8 cellular contexts compared by ENCODE assay signal in genomic region chr19:344625-345319, GRCh38. TPM values are rescaled to one million over a fixed set of nuclear protein-coding genes. Genes with fewer than 3 reads are reported as not detected.
A peak's percentile ranks its signal among the peaks of the same experiment; 100 is the strongest.
DNase-seq lines count a peak whose midpoint lies in the region; ATAC-seq and TF ChIP-seq lines count a peak whose summit lies in the region.

TSS of gene MIER2 (minus strand) at chr19:344796. CDS start at chr19:344782, 14 bp downstream.

- H3K27ac ChIP-seq in HUES6 (ENCODE audit: low read depth, low read length): 0 out of 2 replicates have a peak within 1 kb of the TSS, but pooled peaks have one; percentile 49
- H3K27ac ChIP-seq in RWPE1: peak within 1 kb of the TSS; percentile 83

- peaks cover 11% of the 10 kb centered on the region for H3K27me3 ChIP-seq in HUES6 (ENCODE audit: control insufficient read depth, insufficient read depth, low read length)

- intact Hi-C loops in CD14-positive monocyte (cut with micrococcal nuclease): loop anchor here (5.0 to 10.0 kb wide), 2 partner anchors 140 to 163 kb away; partner anchors contain the start of gene TPGS1 (in 1 of the 2)

- no peaks in the 10 kb centered on the region for H3K9me3 ChIP-seq in HUES6 (ENCODE audit: control insufficient read depth, insufficient read depth, low read depth, low read length)

- POLR2A ChIA-PET in RWPE1 (lab: Yijun Ruan, JAX; ENCODE audit: low non-redundant PET): interaction anchor here (1.0 to 1.2 kb wide), 2 partner anchors 29 to 141 kb away, joined by 3 to 4 read pairs; no protein-coding TSS in a partner anchor

- TF ChIP-seq CTCF in CD14-positive monocyte (IDR thresholded peaks at IDR 0.05): no peak
- TF ChIP-seq CTCF in RWPE1 (conservative IDR thresholded peaks at IDR 0.05; ENCODE audit: low read depth): no peak
- TF ChIP-seq CTCF in fibroblast of the aortic adventitia (IDR thresholded peaks at IDR 0.05; ENCODE audit: insufficient read depth, low read length): no peak

- peak within 1 kb of the TSS; percentile 87 to 88 for H3K4me3 Mint-ChIP-seq in CD14-positive monocyte
- H3K4me3 Mint-ChIP-seq in natural killer cell treated with Interleukin-12 subunit alpha and Interleukin-12 subunit beta and Interleukin-15 and Interleukin-18, amount 100 ng/mL, for 72 hours: peak within 1 kb of the TSS; percentile 90

- H3K9me3 Mint-ChIP-seq in CD14-positive monocyte: peaks cover 0 to 11% (median 7%) of the 10 kb centered on the region in 7 donors
- no peaks in the 10 kb centered on the region for H3K9me3 Mint-ChIP-seq in natural killer cell treated with Interleukin-12 subunit alpha and Interleukin-12 subunit beta and Interleukin-15 and Interleukin-18, amount 100 ng/mL, for 72 hours

- peaks cover 28% of the 10 kb centered on the region for H3K4me1 ChIP-seq in HUES6 (ENCODE audit: control insufficient read depth, insufficient read depth, low read length)

- H3K36me3 Mint-ChIP-seq in CD14-positive monocyte: peaks cover 14% of the 10 kb centered on the region in 2 donors
- no peaks in the 10 kb centered on the region for H3K36me3 Mint-ChIP-seq in natural killer cell treated with Interleukin-12 subunit alpha and Interleukin-12 subunit beta and Interleukin-15 and Interleukin-18, amount 100 ng/mL, for 72 hours

- peak within 1 kb of the TSS; percentile 58 to 97 (median 93) for H3K27ac Mint-ChIP-seq in CD14-positive monocyte
- H3K27ac Mint-ChIP-seq in natural killer cell treated with Interleukin-12 subunit alpha and Interleukin-12 subunit beta and Interleukin-15 and Interleukin-18, amount 100 ng/mL, for 72 hours: peak within 1 kb of the TSS; percentile 56 to 69

- peak within 1 kb of the TSS; percentile 61 for H3K9ac ChIP-seq in HUES6 (ENCODE audit: low read length)

- CTCF ChIA-PET in RWPE1 (lab: Yijun Ruan, JAX): no interaction called here

- peak; percentile 82 for DNase-seq in CD14-positive monocyte (ENCODE audit: low spot score)
- peak; percentile 95 for DNase-seq in RWPE1 (ENCODE audit: low spot score)
- peak; percentile 85 for DNase-seq in activated T-helper 9 cell treated with anti-CD3 and anti-CD28 coated beads, Interleukin-2, amount 50 U/mL, for 16 hours (ENCODE audit: low read depth)
- peak; percentile 65 for DNase-seq in fibroblast of the aortic adventitia (ENCODE audit: low read depth)
- DNase-seq in natural killer cell treated with Interleukin-12 subunit alpha and Interleukin-12 subunit beta and Interleukin-15 and Interleukin-18, amount 100 ng/mL, for 72 hours (ENCODE audit: low spot score): peak; percentile 90
- peak; percentile 73 to 92 (median 86) for DNase-seq in stimulated activated naive CD4-positive, alpha-beta T cell (lab: John Stamatoyannopoulos, UW)

- peak within 1 kb of the TSS; percentile 78 for H3K4me3 ChIP-seq in HUES6 (ENCODE audit: low read depth, low read length)
- peak within 1 kb of the TSS; percentile 72 for H3K4me3 ChIP-seq in fibroblast of the aortic adventitia (ENCODE audit: low read depth, low read length)

- ATAC-seq in GM19452 (IDR thresholded peaks at IDR 0.05; ENCODE audit: unreplicated experiment): peak; percentile 76
- ATAC-seq in natural killer cell treated with Interleukin-12 subunit alpha and Interleukin-12 subunit beta and Interleukin-15 and Interleukin-18, amount 100 ng/mL, for 72 hours: peak; percentile 97 to 99

- peaks cover 18 to 33% (median 27%) of the 10 kb centered on the region in 3 donors for H3K27me3 Mint-ChIP-seq in CD14-positive monocyte (ENCODE audit: low read depth in 3 of 3)
- peaks cover 6% of the 10 kb centered on the region in 2 donors for H3K27me3 Mint-ChIP-seq in natural killer cell treated with Interleukin-12 subunit alpha and Interleukin-12 subunit beta and Interleukin-15 and Interleukin-18, amount 100 ng/mL, for 72 hours

- peaks cover 51% of the 10 kb centered on the region for H3K4me1 Mint-ChIP-seq in CD14-positive monocyte
- H3K4me1 Mint-ChIP-seq in natural killer cell treated with Interleukin-12 subunit alpha and Interleukin-12 subunit beta and Interleukin-15 and Interleukin-18, amount 100 ng/mL, for 72 hours (ENCODE audit: low read depth in 2 of 2): peaks cover 33 to 41% of the 10 kb centered on the region in 2 donors

- H3K36me3 ChIP-seq in HUES6 (ENCODE audit: control insufficient read depth, insufficient read depth, low read length): peaks cover 34% of the 10 kb centered on the region

RNA-seq across cellular contexts. Expression of gene MIER2, which starts in this region (rescaled TPM):
- polyA plus RNA-seq in CD14-positive monocyte: 1 to 10 TPM; 3.6 to 6.9 TPM
- total RNA-seq in fibroblast of the aortic adventitia (ENCODE audit: low replicate concordance): 4.3 and 13.2 TPM in 2 replicates
- total RNA-seq in natural killer cell treated with Interleukin-12 subunit alpha and Interleukin-12 subunit beta and Interleukin-15 and Interleukin-18, amount 100 ng/mL, for 72 hours: 10 to 100 TPM; 26.2 to 39.4 TPM

Comparison
In these comparisons a context has a peak if more than half of its experiments do, and no peak if none do; other contexts are left out.
1. Peak in every context shown above with its lines: DNase-seq, ATAC-seq, H3K4me3 ChIP-seq and H3K27ac ChIP-seq.